ENCODE assay signal across 1 cellular context in the genomic region with DNA sequence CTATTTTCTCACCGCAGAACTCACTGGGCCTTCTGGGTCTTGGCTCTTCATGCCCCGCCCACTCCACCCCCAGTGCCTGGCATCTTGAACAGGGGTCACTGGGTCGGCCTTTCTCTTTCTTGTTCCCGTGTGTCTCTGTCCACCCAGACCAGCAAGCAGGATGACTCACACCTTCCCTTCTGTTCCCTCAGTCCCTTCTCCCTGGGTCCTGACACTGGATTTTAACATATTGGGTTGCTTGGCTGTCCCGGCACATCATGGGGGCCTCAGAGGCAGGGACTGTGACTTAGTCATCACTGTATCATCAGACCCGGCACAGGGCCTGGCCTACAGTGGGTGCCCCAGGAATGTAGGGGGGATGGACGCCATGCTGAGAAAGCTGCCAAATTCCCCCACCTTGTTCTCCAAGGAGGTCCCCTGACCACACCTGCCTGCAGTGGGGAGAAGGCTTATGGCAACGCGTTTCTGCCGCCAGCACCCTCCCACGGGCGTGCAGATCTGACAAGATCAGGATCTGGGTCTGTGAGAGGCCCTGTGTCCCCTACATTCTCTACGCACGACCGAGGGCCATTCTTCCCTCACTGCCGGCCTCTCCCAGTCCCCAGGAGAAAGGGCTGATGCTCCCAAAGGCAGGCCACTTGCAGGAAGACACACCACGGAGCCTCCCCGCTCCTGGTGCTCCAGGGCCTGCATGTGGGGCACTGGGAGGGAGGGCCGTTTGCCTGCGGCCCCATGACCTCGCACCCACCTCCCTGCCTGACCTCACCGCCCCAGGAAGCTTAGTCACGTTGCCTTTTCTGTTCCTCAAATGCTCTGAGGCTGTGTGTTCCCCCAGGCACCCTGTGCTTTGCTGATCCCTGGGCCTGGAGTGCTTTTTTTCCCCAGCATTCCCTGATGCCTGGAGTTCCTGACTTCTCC.
TF ChIP-seq lines count a peak whose summit lies in the region.

No MANE protein-coding gene starts in this region.

TF ChIP-seq in GM12878, 131 proteins besides CTCF, POLR2A, EP300 and RAD21 (continued from another document):
- TF ChIP-seq, protein P1, sequence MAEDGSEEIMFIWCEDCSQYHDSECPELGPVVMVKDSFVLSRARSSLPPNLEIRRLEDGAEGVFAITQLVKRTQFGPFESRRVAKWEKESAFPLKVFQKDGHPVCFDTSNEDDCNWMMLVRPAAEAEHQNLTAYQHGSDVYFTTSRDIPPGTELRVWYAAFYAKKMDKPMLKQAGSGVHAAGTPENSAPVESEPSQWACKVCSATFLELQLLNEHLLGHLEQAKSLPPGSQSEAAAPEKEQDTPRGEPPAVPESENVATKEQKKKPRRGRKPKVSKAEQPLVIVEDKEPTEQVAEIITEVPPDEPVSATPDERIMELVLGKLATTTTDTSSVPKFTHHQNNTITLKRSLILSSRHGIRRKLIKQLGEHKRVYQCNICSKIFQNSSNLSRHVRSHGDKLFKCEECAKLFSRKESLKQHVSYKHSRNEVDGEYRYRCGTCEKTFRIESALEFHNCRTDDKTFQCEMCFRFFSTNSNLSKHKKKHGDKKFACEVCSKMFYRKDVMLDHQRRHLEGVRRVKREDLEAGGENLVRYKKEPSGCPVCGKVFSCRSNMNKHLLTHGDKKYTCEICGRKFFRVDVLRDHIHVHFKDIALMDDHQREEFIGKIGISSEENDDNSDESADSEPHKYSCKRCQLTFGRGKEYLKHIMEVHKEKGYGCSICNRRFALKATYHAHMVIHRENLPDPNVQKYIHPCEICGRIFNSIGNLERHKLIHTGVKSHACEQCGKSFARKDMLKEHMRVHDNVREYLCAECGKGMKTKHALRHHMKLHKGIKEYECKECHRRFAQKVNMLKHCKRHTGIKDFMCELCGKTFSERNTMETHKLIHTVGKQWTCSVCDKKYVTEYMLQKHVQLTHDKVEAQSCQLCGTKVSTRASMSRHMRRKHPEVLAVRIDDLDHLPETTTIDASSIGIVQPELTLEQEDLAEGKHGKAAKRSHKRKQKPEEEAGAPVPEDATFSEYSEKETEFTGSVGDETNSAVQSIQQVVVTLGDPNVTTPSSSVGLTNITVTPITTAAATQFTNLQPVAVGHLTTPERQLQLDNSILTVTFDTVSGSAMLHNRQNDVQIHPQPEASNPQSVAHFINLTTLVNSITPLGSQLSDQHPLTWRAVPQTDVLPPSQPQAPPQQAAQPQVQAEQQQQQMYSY (CRISPR knock-in tag; IDR thresholded peaks at IDR 0.05), result no peak
- TF ChIP-seq DPF2 (IDR thresholded peaks at IDR 0.05), result 0 out of 2 replicates have a peak, but pooled peaks have one; percentile 17
- TF ChIP-seq CHD2 (IDR thresholded peaks at IDR 0.05; ENCODE audit: borderline replicate concordance, low read depth, low read length), result no peak
- TF ChIP-seq NR2C2 (IDR thresholded peaks at IDR 0.05; ENCODE audit: borderline replicate concordance, control insufficient read depth, insufficient read length, low read depth), result no peak
- TF ChIP-seq ZNF687 (IDR thresholded peaks at IDR 0.05), result no peak
TF ChIP-seq in GM12878: peak in this region for 2.
